Comparison of ENCODE assay signal across 22 cellular contexts in the genomic region with DNA sequence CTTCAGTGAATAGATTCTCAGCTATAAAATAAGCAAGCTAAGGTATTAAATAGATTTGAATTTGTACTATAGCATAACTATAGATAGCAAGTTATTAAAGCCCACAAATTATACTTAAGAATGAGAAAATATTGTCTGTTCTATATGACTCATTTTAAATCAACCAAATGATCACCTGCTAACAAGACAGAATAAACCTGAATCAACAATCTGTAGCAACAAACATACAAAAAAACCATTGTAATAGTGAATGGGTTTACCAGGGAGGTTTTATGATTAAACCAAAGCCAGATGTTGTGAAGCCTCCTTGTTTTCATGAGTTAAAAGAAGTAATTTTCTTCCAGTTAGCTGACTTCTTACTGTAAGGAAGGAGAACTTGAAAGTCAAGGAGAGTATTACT.
"Had no signal": no experiment of that assay in that cellular context is flagged by ENCODE, and none has a peak within 500 bp of the region (broad histone marks: within the 10 kb centered on the region; RNA-seq: fewer than 3 reads in every experiment).

No MANE protein-coding gene starts in this region.

- H3K9ac ChIP-seq: KMS-11, SK-N-SH had no signal

- H3K36me3 Mint-ChIP-seq: IgD-negative memory B cell had no signal

- H3K4me3 ChIP-seq: K562 had no signal

- H3K9me3 ChIP-seq: SK-N-SH had no signal

- H3K27ac Mint-ChIP-seq: IgD-negative memory B cell had no signal

- DNase-seq: Kasumi-1, MM.1S, NCI-H1092 treated with DMSO at 0.1 percent for 48 hours, NCI-H1436 treated with DMSO at 0.1 percent for 48 hours, NCI-H1694 treated with DMSO at 0.1 percent for 48 hours, NCI-H1930, NCI-H2081, NCI-H2107, NCI-H2227 treated with DMSO at 0.1 percent for 48 hours, NCI-H524, NCI-H526 treated with DMSO at 0.1 percent for 48 hours, NCI-H748 treated with DMSO at 0.1 percent for 48 hours, SHP77, SK-N-SH, SW 1271 had no signal

- H3K27me3 Mint-ChIP-seq: IgD-negative memory B cell had no signal

- H3K27ac ChIP-seq: HL-60, KMS-11, RWPE1 had no signal

- H3K4me1 Mint-ChIP-seq: IgD-negative memory B cell had no signal

- H3K4me2 ChIP-seq: KMS-11, SK-N-SH had no signal

- ATAC-seq: K562, Panc1 had no signal

- H3K4me3 Mint-ChIP-seq: IgD-negative memory B cell had no signal

- FAIRE-seq: HTR-8/SVneo, K562 had no signal
